In genomic region chrX:137568741-137569469, GRCh38 we compare ENCODE assay signal across 16 cellular contexts. TPM values are rescaled to one million over a fixed set of nuclear protein-coding genes. Genes with fewer than 3 reads are reported as not detected.
DNase-seq lines count a peak whose midpoint lies in the region; ATAC-seq, FAIRE-seq and TF ChIP-seq lines count a peak whose summit lies in the region.
"Had no signal": no experiment of that assay in that cellular context is flagged by ENCODE, and none has a peak within 500 bp of the region (broad histone marks: within the 10 kb centered on the region; RNA-seq: fewer than 3 reads in every experiment).

No MANE protein-coding gene starts in this region.

- no peak overlapping the region for H3K4me3 Mint-ChIP-seq in activated CD4-positive, alpha-beta T cell treated with anti-CD3 and anti-CD28 coated beads, Interleukin-2, amount 10 ng/mL, durations not matched to agents 24 days and 14 days
- peak overlapping the region; percentile 34 for H3K4me3 Mint-ChIP-seq in astrocyte (ENCODE audit: unreplicated experiment)
- peak overlapping the region; percentile 4 to 80 (median 55) for H3K4me3 Mint-ChIP-seq in naive thymus-derived CD8-positive, alpha-beta T cell
- H3K4me3 Mint-ChIP-seq: HFFc6 had no signal

- POLR2A ChIA-PET in naive thymus-derived CD8-positive, alpha-beta T cell (lab: Charles Lee): no interaction called here

- H3K4me1 ChIP-seq in HUES64 (ENCODE audit: insufficient read depth, low read length) (peaks cover 31% of the 10 kb centered on the region), astrocyte (ENCODE audit: insufficient read depth, low read length) (no peaks in the 10 kb centered on the region)

- no peak overlapping the region for H2AFZ ChIP-seq in astrocyte (ENCODE audit: low read depth, low read length)

- no peak for FAIRE-seq in astrocyte (lab: Jason Lieb, UNC)
- FAIRE-seq: GM12891 had no signal

- H3K79me2 ChIP-seq in astrocyte (ENCODE audit: insufficient read depth, low read length): no peaks in the 10 kb centered on the region

- peaks cover 62% of the 10 kb centered on the region for H3K27me3 Mint-ChIP-seq in activated CD4-positive, alpha-beta T cell treated with anti-CD3 and anti-CD28 coated beads, Interleukin-2, amount 10 ng/mL, durations not matched to agents 24 days and 14 days
- H3K27me3 Mint-ChIP-seq in astrocyte (ENCODE audit: low read depth, unreplicated experiment): peaks cover 29% of the 10 kb centered on the region
- peaks cover 29 to 74% (median 47%) of the 10 kb centered on the region in 5 donors for H3K27me3 Mint-ChIP-seq in naive thymus-derived CD8-positive, alpha-beta T cell

- H3K36me3 ChIP-seq in HUES64 (ENCODE audit: insufficient read depth, low read length): peaks cover 43% of the 10 kb centered on the region
- H3K36me3 ChIP-seq in astrocyte (ENCODE audit: insufficient read depth, low read length): no peaks in the 10 kb centered on the region

- no peak for TF ChIP-seq POLR2A in lower leg skin (IDR thresholded peaks at IDR 0.05)

- peaks cover 5% of the 10 kb centered on the region for H3K4me1 Mint-ChIP-seq in activated CD4-positive, alpha-beta T cell treated with anti-CD3 and anti-CD28 coated beads, Interleukin-2, amount 10 ng/mL, durations not matched to agents 24 days and 14 days
- no peaks in the 10 kb centered on the region for H3K4me1 Mint-ChIP-seq in astrocyte (ENCODE audit: low read depth, unreplicated experiment)
- H3K4me1 Mint-ChIP-seq in naive thymus-derived CD8-positive, alpha-beta T cell: peaks cover 10 to 25% (median 21%) of the 10 kb centered on the region in 4 donors

- no peaks in the 10 kb centered on the region for H3K36me3 Mint-ChIP-seq in activated CD4-positive, alpha-beta T cell treated with anti-CD3 and anti-CD28 coated beads, Interleukin-2, amount 10 ng/mL, durations not matched to agents 24 days and 14 days (ENCODE audit: low read depth)
- H3K36me3 Mint-ChIP-seq in astrocyte (ENCODE audit: low read depth, unreplicated experiment): no peaks in the 10 kb centered on the region
- H3K36me3 Mint-ChIP-seq in naive thymus-derived CD8-positive, alpha-beta T cell: peaks cover 0 to 4% (median 0%) of the 10 kb centered on the region in 3 donors

- under 1% methylated on average over 44 of the region's 53 CpGs for WGBS in HUES64
- 5 to 30% methylated on average over 18 to 41 of the region's 53 CpGs for WGBS in lower leg skin, 2 donors

- TF ChIP-seq CTCF in astrocyte (IDR thresholded peaks at IDR 0.05; ENCODE audit: insufficient read depth, low read depth, low read length) (no peak), lower leg skin (IDR thresholded peaks at IDR 0.05) (no peak)

- H3K9ac ChIP-seq in HUES64 (ENCODE audit: low read depth, low read length) (peak overlapping the region; percentile 73), astrocyte (ENCODE audit: low read length) (no peak overlapping the region)

- H3K27ac ChIP-seq in HUES64 (ENCODE audit: low read depth, low read length) (peak overlapping the region; percentile 55; the same call in 1 of the 2 replicates), astrocyte (ENCODE audit: low read depth, low read length) (no peak overlapping the region)

- intact Hi-C loops in activated CD4-positive, alpha-beta T cell treated with anti-CD3 and anti-CD28 coated beads, Interleukin-2, amount 10 ng/mL, durations not matched to agents 24 days and 14 days (cut with micrococcal nuclease): loop anchor here (5.0 kb wide), 2 partner anchors 142 to 1633 kb away; no protein-coding TSS in a partner anchor
- intact Hi-C loops in lower leg skin (cut with DNase I; ENCODE audit: low total_unique reads): no loop called here

- peak overlapping the region; percentile 44 for H3K4me2 ChIP-seq in astrocyte (ENCODE audit: low read length)

- H3K27ac Mint-ChIP-seq in activated CD4-positive, alpha-beta T cell treated with anti-CD3 and anti-CD28 coated beads, Interleukin-2, amount 10 ng/mL, durations not matched to agents 24 days and 14 days: peak overlapping the region; percentile 66
- no peak overlapping the region for H3K27ac Mint-ChIP-seq in astrocyte (ENCODE audit: unreplicated experiment)
- peak overlapping the region in 1 of 10 donors; percentile 51 for H3K27ac Mint-ChIP-seq in naive thymus-derived CD8-positive, alpha-beta T cell
- H3K27ac Mint-ChIP-seq: HFFc6 had no signal

- ATAC-seq in naive thymus-derived CD8-positive, alpha-beta T cell: no peak
- no peak for ATAC-seq in activated CD4-positive, CD25-positive, alpha-beta regulatory T cell treated with anti-CD3 and anti-CD28 coated beads, Interleukin-2, amount 50 U/mL, for 24 hours

- no peaks in the 10 kb centered on the region for H4K20me1 ChIP-seq in astrocyte (ENCODE audit: insufficient read depth, low read length)

- H3K27me3 ChIP-seq in HUES64 (ENCODE audit: insufficient read depth, low read length) (peaks cover 23% of the 10 kb centered on the region; the same call in 1 of the 2 replicates), astrocyte (ENCODE audit: insufficient read depth, low read length) (peaks cover 29% of the 10 kb centered on the region)

- H3K9me3 ChIP-seq in HUES64 (ENCODE audit: insufficient read depth, low read depth, low read length) (no peaks in the 10 kb centered on the region), astrocyte (ENCODE audit: insufficient read depth, low read depth, low read length) (no peaks in the 10 kb centered on the region)

- DNase-seq in activated CD4-positive, alpha-beta T cell treated with anti-CD3 and anti-CD28 coated beads, Interleukin-2, amount 10 ng/mL, durations not matched to agents 24 days and 14 days: no peak
- DNase-seq in activated CD4-positive, alpha-beta T cell treated with anti-CD3 and anti-CD28 coated beads for 4 hours: no peak
- DNase-seq in astrocyte (ENCODE audit: low read depth) (no peak), lower leg skin (ENCODE audit: low spot score in 2 of 2) (no peak), nucleus accumbens (lab: John Stamatoyannopoulos, UW) (no peak)
- no peak for DNase-seq in naive thymus-derived CD8-positive, alpha-beta T cell
- DNase-seq: activated CD4-positive, alpha-beta T cell treated with anti-CD3 and anti-CD28 coated beads, Interleukin-2, amount 50 U/mL, for 1 hour; dermis blood vessel endothelial cell; DMS79; foreskin fibroblast; HFFc6; NCI-H2081 treated with DMSO at 0.1 percent for 48 hours; OCI-M1 had no signal

- peaks cover 9% of the 10 kb centered on the region for H3K9me3 Mint-ChIP-seq in activated CD4-positive, alpha-beta T cell treated with anti-CD3 and anti-CD28 coated beads, Interleukin-2, amount 10 ng/mL, durations not matched to agents 24 days and 14 days
- peaks cover 4% of the 10 kb centered on the region for H3K9me3 Mint-ChIP-seq in astrocyte (ENCODE audit: unreplicated experiment)
- peaks cover 0 to 13% (median 0%) of the 10 kb centered on the region in 9 donors for H3K9me3 Mint-ChIP-seq in naive thymus-derived CD8-positive, alpha-beta T cell

- H3K4me3 ChIP-seq in HUES64 (ENCODE audit: low read length) (peak overlapping the region; percentile 84), astrocyte (ENCODE audit: insufficient read depth, low read depth, low read length) (no peak overlapping the region), lower leg skin (ENCODE audit: low read depth, poor library complexity, severe bottlenecking) (no peak overlapping the region)

RNA-seq across cellular contexts. Expression of gene ZIC3, which starts 3.0 kb away (rescaled TPM):
- not detected in 2 replicates for total RNA-seq in activated CD4-positive, alpha-beta T cell treated with anti-CD3 and anti-CD28 coated beads, Interleukin-2, amount 10 ng/mL, durations not matched to agents 24 days and 14 days
- 56.5 TPM for polyA plus RNA-seq in HUES64 (2013, experiment 1 of 2)
- polyA plus RNA-seq in HUES64 (2013, experiment 2 of 2): 56.5 TPM
- total RNA-seq in astrocyte (0.31 and 0.36 TPM in 2 replicates), lower leg skin (not detected)
- total RNA-seq in naive thymus-derived CD8-positive, alpha-beta T cell: not detected
- not detected for polyA plus RNA-seq in naive thymus-derived CD8-positive, alpha-beta T cell
- total RNA-seq: dermis blood vessel endothelial cell, HFFc6 had no signal
